In genomic region chr20:3730803-3731370, GRCh38 we compare ENCODE assay signal across 1 cellular context.
TF ChIP-seq lines count a peak whose summit lies in the region.

No MANE protein-coding gene starts in this region.

TF ChIP-seq in HepG2, 621 proteins besides CTCF, POLR2A, EP300 and RAD21:
- TF ChIP-seq RAD51 (IDR thresholded peaks at IDR 0.05; ENCODE audit: borderline replicate concordance) (peak; percentile 20; the same call in 1 of the 2 replicates), KAT2B (IDR thresholded peaks at IDR 0.05; ENCODE audit: borderline replicate concordance, low read depth, low read length) (no peak), TARDBP (CRISPR knock-in tag; IDR thresholded peaks at IDR 0.05) (no peak), NBN (conservative IDR thresholded peaks at IDR 0.05) (0 out of 2 replicates have a peak, but pooled peaks have one; percentile 76), CREB1 (IDR thresholded peaks at IDR 0.05) (0 out of 2 replicates have a peak, but pooled peaks have one; percentile 23), CREB1 (CRISPR knock-in tag; IDR thresholded peaks at IDR 0.05) (no peak), LCORL (IDR thresholded peaks at IDR 0.05) (0 out of 2 replicates have a peak, but pooled peaks have one; percentile 41), LCORL (CRISPR knock-in tag; IDR thresholded peaks at IDR 0.05) (no peak), FOXA1 (IDR thresholded peaks at IDR 0.05) (0 out of 2 replicates have a peak, but pooled peaks have one; percentile 6), FOXA1 (CRISPR knock-in tag; IDR thresholded peaks at IDR 0.05) (no peak), ZNF282 (IDR thresholded peaks at IDR 0.05; ENCODE audit: partially characterized antibody) (peak; percentile 81), DR1 (CRISPR knock-in tag; IDR thresholded peaks at IDR 0.05) (no peak), PLRG1 (conservative IDR thresholded peaks at IDR 0.05) (0 out of 2 replicates have a peak, but pooled peaks have one; percentile 52)
